ENCODE assay signal across 8 cellular contexts in the genomic region with DNA sequence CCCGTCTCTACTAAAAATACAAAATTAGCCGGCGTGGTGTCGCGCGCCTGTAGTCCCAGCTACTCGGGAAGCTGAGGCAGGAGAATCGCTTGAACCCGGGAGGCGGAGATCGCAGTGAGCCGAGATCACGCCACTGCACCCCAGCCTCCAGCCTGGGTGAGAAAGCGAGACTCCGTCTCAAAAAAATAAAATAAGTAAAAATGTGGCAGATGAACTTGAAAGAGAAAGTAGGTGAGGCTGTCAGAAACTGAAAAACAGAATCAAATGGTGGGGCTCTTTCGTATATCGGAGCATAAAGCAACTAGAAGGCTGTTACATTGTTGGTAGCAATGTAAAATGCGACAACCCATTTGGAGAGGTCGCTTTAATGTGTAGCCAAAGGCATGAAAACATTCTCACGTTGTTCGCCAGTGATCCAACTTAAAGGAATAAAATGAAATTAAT. TPM values are rescaled to one million over a fixed set of nuclear protein-coding genes. Genes with fewer than 3 reads are reported as not detected.
DNase-seq lines count a peak whose midpoint lies in the region; ATAC-seq lines count a peak whose summit lies in the region.

No MANE protein-coding gene starts in this region.

- peak; percentile 27 for DNase-seq in NCI-H146 (lab: John Stamatoyannopoulos, UW)
- no peak for DNase-seq in NCI-H146 treated with DMSO at 0.1 percent for 48 hours (lab: John Stamatoyannopoulos, UW; ENCODE audit: unreplicated experiment)
- peak; percentile 11 for DNase-seq in HT1080 (ENCODE audit: low read depth)
- peak; percentile 14 for DNase-seq in astrocyte of the hippocampus (ENCODE audit: low read depth, low spot score)
- peak; percentile 18 for DNase-seq in left kidney (ENCODE audit: low read depth, low spot score)
- DNase-seq in NCI-H774 (lab: John Stamatoyannopoulos, UW), result no peak

- H3K27ac ChIP-seq in temporal lobe (ENCODE audit: low read depth, low read length), result peak overlapping the region; percentile 92

- no peak for ATAC-seq in HG03520 (IDR thresholded peaks at IDR 0.05; ENCODE audit: unreplicated experiment)

RNA-seq across cellular contexts. Expression of gene CCNT1, which starts 0.8 kb away (rescaled TPM):
- 33.6 and 45.5 TPM in 2 replicates for total RNA-seq in HT1080 (2014; rRNA removed; shearing (Covaris generic))
- polyA plus RNA-seq in HT1080 (2015; cell fraction: cytosol; rRNA removed), result 15.2 and 21.1 TPM in 2 replicates
- 68.9 and 76.0 TPM in 2 replicates for polyA plus RNA-seq in HT1080 (2015; cell fraction: nucleus; rRNA removed)
- 30.0 TPM for total RNA-seq in temporal lobe

RNA-seq across cellular contexts. Expression of gene KANSL2, which starts 35.2 kb away (rescaled TPM):
- total RNA-seq in HT1080 (2014; rRNA removed; shearing (Covaris generic)), result 54.1 and 55.0 TPM in 2 replicates
- polyA plus RNA-seq in HT1080 (2015; cell fraction: cytosol; rRNA removed), result 46.5 and 47.2 TPM in 2 replicates
- polyA plus RNA-seq in HT1080 (2015; cell fraction: nucleus; rRNA removed), result 75.4 and 92.4 TPM in 2 replicates
- total RNA-seq in temporal lobe, result 72.5 TPM

Comparison
In these comparisons a context has a peak if more than half of its experiments do, and no peak if none do; other contexts are left out.
1. DNase-seq: peak in NCI-H146 (single experiment), HT1080 (single experiment), astrocyte of the hippocampus (single experiment) and left kidney (single experiment); none in NCI-H146 treated with DMSO at 0.1 percent for 48 hours (single experiment) and NCI-H774 (single experiment).